Comparison of ENCODE assay signal across 12 cellular contexts in genomic region chr6:139625998-139626975, GRCh38.
A peak's percentile ranks its signal among the peaks of the same experiment; 100 is the strongest.
DNase-seq lines count a peak whose midpoint lies in the region; ATAC-seq, FAIRE-seq and TF ChIP-seq lines count a peak whose summit lies in the region.
"Had no signal": no experiment of that assay in that cellular context is flagged by ENCODE, and none has a peak within 500 bp of the region (broad histone marks: within the 10 kb centered on the region; RNA-seq: fewer than 3 reads in every experiment).

No MANE protein-coding gene starts in this region.

- H3K36me3 ChIP-seq in adipocyte (ENCODE audit: control insufficient read depth, insufficient read depth, low read length, severe bottlenecking) = no peaks in the 10 kb centered on the region
- no peaks in the 10 kb centered on the region for H3K36me3 ChIP-seq in right lobe of liver
- H3K36me3 ChIP-seq in hepatocyte (replicated peaks; ENCODE audit: insufficient read depth, low read depth) = no peaks in the 10 kb centered on the region
- H3K36me3 ChIP-seq: BE2C had no signal

- intact Hi-C loops in right lobe of liver (cut with DNase I) = no loop called here

- H4K20me1 ChIP-seq in hepatocyte (ENCODE audit: insufficient read depth, poor library complexity, severe bottlenecking) = no peaks in the 10 kb centered on the region

- H3K9me2 ChIP-seq in hepatocyte (replicated peaks; ENCODE audit: insufficient read depth) = no peaks in the 10 kb centered on the region

- TF ChIP-seq POLR2A in right lobe of liver (IDR thresholded peaks at IDR 0.05) = no peak

- no peaks in the 10 kb centered on the region for H3K79me2 ChIP-seq in hepatocyte

- peaks cover 22% of the 10 kb centered on the region for H3K4me1 ChIP-seq in adipocyte (ENCODE audit: control insufficient read depth, insufficient read depth, low read length)
- peaks cover 0 to 9% (median 4%) of the 10 kb centered on the region in 4 donors for H3K4me1 ChIP-seq in right lobe of liver
- H3K4me1 ChIP-seq in hepatocyte (ENCODE audit: insufficient read depth) = no peaks in the 10 kb centered on the region
- H3K4me1 ChIP-seq: BE2C had no signal

- FAIRE-seq in D721Med (lab: Jason Lieb, UNC) = no peak
- FAIRE-seq: GM19239 had no signal

- no peak overlapping the region for H3K9ac ChIP-seq in adipocyte (ENCODE audit: low read length)

- H3K4me3 ChIP-seq in adipocyte (ENCODE audit: low read length) = peak overlapping the region; percentile 5
- peak overlapping the region in 1 of 3 donors; percentile 12 for H3K4me3 ChIP-seq in right lobe of liver
- no peak overlapping the region for H3K4me3 ChIP-seq in hepatocyte

- no peaks in the 10 kb centered on the region for H3K27me3 ChIP-seq in adipocyte (replicated peaks; ENCODE audit: control insufficient read depth, insufficient read depth, low read length)
- no peaks in the 10 kb centered on the region for H3K27me3 ChIP-seq in right lobe of liver
- no peaks in the 10 kb centered on the region for H3K27me3 ChIP-seq in hepatocyte
- H3K27me3 ChIP-seq: BE2C had no signal

- DNase-seq in AG20443 (ENCODE audit: low spot score) (peak; percentile 12), KBM-7 (peak; percentile 83), adipocyte (ENCODE audit: low read depth) (peak; percentile 30), right lobe of liver (peak in 1 of 3 donors; percentile 68), hepatocyte (ENCODE audit: low spot score) (no peak), activated gamma-delta T cell treated with Interleukin-2 at 50 U/mL for 16 hours (no peak), D721Med (ENCODE audit: insufficient read length, low spot score) (no peak)
- DNase-seq: activated CD8-positive, alpha-beta memory T cell treated with anti-CD3 and anti-CD28 coated beads for 24 hours; BE2C; NCI-H2227 treated with DMSO at 0.1 percent for 48 hours had no signal

- TF ChIP-seq CTCF in right lobe of liver (IDR thresholded peaks at IDR 0.05) (no peak), hepatocyte (IDR thresholded peaks at IDR 0.05; ENCODE audit: poor library complexity) (no peak), D721Med (IDR thresholded peaks at IDR 0.05; ENCODE audit: insufficient read depth, missing control alignments) (no peak)

- H3K9me3 ChIP-seq in adipocyte (ENCODE audit: control insufficient read depth, low read length) (no peaks in the 10 kb centered on the region), right lobe of liver (no peaks in the 10 kb centered on the region), hepatocyte (ENCODE audit: low read depth) (no peaks in the 10 kb centered on the region)
- H3K9me3 ChIP-seq: BE2C had no signal

- in situ Hi-C loops in KBM-7 (cut with MboI; ENCODE audit: low pct_unique_long_range_greater_than_20kb, low sequenced_read_pairs) = loop anchor here (25.0 kb wide), 1 partner anchor 239 kb away; no protein-coding TSS in a partner anchor

- no peak overlapping the region for H2AFZ ChIP-seq in hepatocyte

- no peak overlapping the region for H3K4me2 ChIP-seq in hepatocyte

- peak overlapping the region; percentile 25 to 77 (median 60) for H3K27ac ChIP-seq in right lobe of liver
- no peak overlapping the region for H3K27ac ChIP-seq in hepatocyte

- peak; percentile 89 to 95 (median 92) for ATAC-seq in right lobe of liver
- ATAC-seq in GM18868 (IDR thresholded peaks at IDR 0.05; ENCODE audit: unreplicated experiment) = no peak

- 22% methylated on average over 5 of the region's 5 CpGs for WGBS in right lobe of liver (ENCODE audit: insufficient coverage, low coverage, low lambda C conversion rate, missing lambda C conversion rate)
- WGBS in hepatocyte (ENCODE audit: low lambda C conversion rate, missing lambda C conversion rate) = 74% methylated on average over 5 of the region's 5 CpGs

Comparison
In these comparisons a context has a peak if more than half of its experiments do, and no peak if none do; other contexts are left out.
1. DNase-seq: peak in AG20443 (single experiment), KBM-7 (single experiment) and adipocyte (single experiment); none in hepatocyte (single experiment), activated gamma-delta T cell treated with Interleukin-2 at 50 U/mL for 16 hours (single experiment) and D721Med (single experiment).